In the genomic region with DNA sequence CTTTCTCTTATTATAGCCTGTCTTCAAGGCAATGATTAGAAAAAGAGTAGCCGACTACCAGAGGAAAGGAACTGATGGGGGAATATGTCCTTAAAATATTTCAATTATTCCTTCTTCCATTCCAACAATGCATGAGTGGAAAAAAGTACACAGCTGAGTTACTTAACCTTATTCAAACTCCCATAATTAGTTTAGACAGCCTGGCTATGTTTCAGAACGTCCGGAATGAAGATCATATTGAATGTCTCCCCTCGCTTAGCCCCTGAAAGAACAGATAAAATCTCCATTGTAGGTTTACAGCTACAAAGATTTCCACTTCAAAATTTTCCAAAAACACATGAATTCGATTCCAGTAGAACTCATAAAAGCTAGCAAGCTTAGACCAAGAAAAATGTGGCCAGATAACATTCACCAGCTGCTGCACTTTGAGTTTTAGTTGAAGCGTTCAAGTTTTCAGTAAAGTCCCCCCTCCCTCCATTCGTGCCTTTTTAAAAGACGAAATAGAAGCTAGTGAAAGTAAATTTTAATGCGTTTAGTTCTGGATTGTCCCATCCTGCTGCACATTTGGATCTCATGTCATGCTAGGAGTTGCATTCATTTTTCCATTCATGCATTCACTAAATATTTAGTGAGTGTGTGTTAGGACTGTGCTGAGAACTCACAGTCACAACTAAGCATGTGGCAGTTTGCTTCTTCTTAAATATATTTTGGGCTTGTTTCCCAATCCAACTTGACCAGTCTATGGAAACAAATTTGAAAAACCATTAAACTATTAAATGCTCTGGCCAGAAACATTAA, we compare ENCODE assay signal across 16 cellular contexts. TPM values are rescaled to one million over a fixed set of nuclear protein-coding genes. Genes with fewer than 3 reads are reported as not detected.
A peak's percentile ranks its signal among the peaks of the same experiment; 100 is the strongest.
DNase-seq lines count a peak whose midpoint lies in the region; ATAC-seq, FAIRE-seq and TF ChIP-seq lines count a peak whose summit lies in the region.
"Had no signal": no experiment of that assay in that cellular context is flagged by ENCODE, and none has a peak within 500 bp of the region (broad histone marks: within the 10 kb centered on the region; RNA-seq: fewer than 3 reads in every experiment).

No MANE protein-coding gene starts in this region.

- no peaks in the 10 kb centered on the region for H3K79me2 ChIP-seq in astrocyte (ENCODE audit: insufficient read depth, low read length)

- H2AFZ ChIP-seq in astrocyte (ENCODE audit: low read depth, low read length): no peak overlapping the region

- H3K4me3 ChIP-seq in astrocyte (ENCODE audit: insufficient read depth, low read depth, low read length) (no peak overlapping the region), gastroesophageal sphincter (peak overlapping the region; percentile 7 to 18), psoas muscle (no peak overlapping the region), tibial nerve (no peak overlapping the region)
- H3K4me3 ChIP-seq: lung had no signal

- H3K27ac ChIP-seq in astrocyte (ENCODE audit: low read depth, low read length): no peak overlapping the region
- peak overlapping the region; percentile 64 to 78 (median 76) for H3K27ac ChIP-seq in gastroesophageal sphincter
- no peak overlapping the region for H3K27ac ChIP-seq in psoas muscle
- H3K27ac ChIP-seq in tibial nerve: peak overlapping the region in 2 of 4 donors; percentile 57 to 66

- peak; percentile 58 for ATAC-seq in gastroesophageal sphincter
- no peak for ATAC-seq in GM18505 (IDR thresholded peaks at IDR 0.05; ENCODE audit: unreplicated experiment)
- ATAC-seq in psoas muscle: no peak
- ATAC-seq in activated CD8-positive, alpha-beta T cell treated with anti-CD3 and anti-CD28 coated beads, Interleukin-2, amount 10 ng/mL, durations not matched to agents 7 days and 5 days: no peak
- ATAC-seq: activated T-helper 17 cell treated with anti-CD3 and anti-CD28 coated beads, Interleukin-2, amount 50 U/mL, for 72 hours had no signal

- H3K36me3 Mint-ChIP-seq in astrocyte (ENCODE audit: low read depth, unreplicated experiment) (no peaks in the 10 kb centered on the region), progenitor cell of endocrine pancreas (ENCODE audit: insufficient read depth) (no peaks in the 10 kb centered on the region)
- H3K36me3 Mint-ChIP-seq in activated CD8-positive, alpha-beta T cell treated with anti-CD3 and anti-CD28 coated beads, Interleukin-2, amount 10 ng/mL, durations not matched to agents 7 days and 5 days (ENCODE audit: low read depth): no peaks in the 10 kb centered on the region
- H3K36me3 Mint-ChIP-seq: T-cell had no signal

- TF ChIP-seq CTCF in astrocyte (IDR thresholded peaks at IDR 0.05; ENCODE audit: insufficient read depth, low read depth, low read length): no peak
- no peak for TF ChIP-seq CTCF in gastroesophageal sphincter (IDR thresholded peaks at IDR 0.05)
- TF ChIP-seq CTCF in progenitor cell of endocrine pancreas (IDR thresholded peaks at IDR 0.05; ENCODE audit: unreplicated experiment): no peak
- TF ChIP-seq CTCF in psoas muscle (IDR thresholded peaks at IDR 0.05): no peak
- no peak for TF ChIP-seq CTCF in tibial nerve (IDR thresholded peaks at IDR 0.05)

- DNase-seq in AG08395 (ENCODE audit: low spot score) (peak; percentile 35), astrocyte (ENCODE audit: low read depth) (peak; percentile 50), progenitor cell of endocrine pancreas (ENCODE audit: low spot score, unreplicated experiment) (no peak), psoas muscle (no peak), tibial nerve (ENCODE audit: low spot score in 2 of 2) (no peak)
- no peak for DNase-seq in activated CD8-positive, alpha-beta T cell treated with anti-CD3 and anti-CD28 coated beads, Interleukin-2, amount 10 ng/mL, durations not matched to agents 7 days and 5 days
- DNase-seq: activated CD4-positive, alpha-beta T cell treated with anti-CD3 and anti-CD28 coated beads for 48 hours; EL; NCI-H2107; T-cell had no signal

- H3K27me3 Mint-ChIP-seq in astrocyte (ENCODE audit: low read depth, unreplicated experiment) (no peaks in the 10 kb centered on the region), progenitor cell of endocrine pancreas (no peaks in the 10 kb centered on the region)
- H3K27me3 Mint-ChIP-seq in activated CD8-positive, alpha-beta T cell treated with anti-CD3 and anti-CD28 coated beads, Interleukin-2, amount 10 ng/mL, durations not matched to agents 7 days and 5 days (ENCODE audit: low read depth): peaks cover 2% of the 10 kb centered on the region
- H3K27me3 Mint-ChIP-seq: activated T-helper 17 cell treated with anti-CD3 and anti-CD28 coated beads, Interleukin-2, amount 50 U/mL, for 72 hours; T-cell had no signal

- H3K27me3 ChIP-seq in astrocyte (ENCODE audit: insufficient read depth, low read length) (no peaks in the 10 kb centered on the region), gastroesophageal sphincter (no peaks in the 10 kb centered on the region), psoas muscle (ENCODE audit: insufficient read depth in 3 of 3, low read length in 2 of 3) (no peaks in the 10 kb centered on the region), tibial nerve (no peaks in the 10 kb centered on the region)

- WGBS in gastroesophageal sphincter (ENCODE audit: low coverage in 1 of 2), 2 donors: 2 to 15% methylated on average over 8 to 9 of the region's 9 CpGs
- 19 to 31% (median 22%) methylated on average over 9 of the region's 9 CpGs for WGBS in psoas muscle, 3 donors
- WGBS in tibial nerve, 2 donors: 24 to 34% methylated on average over 9 of the region's 9 CpGs

- no peak overlapping the region for H3K4me3 Mint-ChIP-seq in astrocyte (ENCODE audit: unreplicated experiment)
- H3K4me3 Mint-ChIP-seq in progenitor cell of endocrine pancreas (ENCODE audit: low read depth): no peak overlapping the region
- H3K4me3 Mint-ChIP-seq in activated CD8-positive, alpha-beta T cell treated with anti-CD3 and anti-CD28 coated beads, Interleukin-2, amount 10 ng/mL, durations not matched to agents 7 days and 5 days: no peak overlapping the region
- H3K4me3 Mint-ChIP-seq: activated T-helper 17 cell treated with anti-CD3 and anti-CD28 coated beads, Interleukin-2, amount 50 U/mL, for 72 hours; central memory CD8-positive, alpha-beta T cell; T-cell had no signal

- no peak for TF ChIP-seq POLR2A in gastroesophageal sphincter (IDR thresholded peaks at IDR 0.05)
- no peak for TF ChIP-seq POLR2A in GM18505 (IDR thresholded peaks at IDR 0.05; ENCODE audit: borderline replicate concordance, extremely low read depth, insufficient read depth, insufficient read length)
- no peak for TF ChIP-seq POLR2A in tibial nerve (IDR thresholded peaks at IDR 0.05)

- peak; percentile 64 for FAIRE-seq in astrocyte (lab: Jason Lieb, UNC)
- FAIRE-seq: urothelium cell line had no signal

- CTCF ChIA-PET in activated CD8-positive, alpha-beta T cell treated with anti-CD3 and anti-CD28 coated beads, Interleukin-2, amount 10 ng/mL, durations not matched to agents 7 days and 5 days (lab: Charles Lee): no interaction called here

- H3K4me1 ChIP-seq in astrocyte (ENCODE audit: insufficient read depth, low read length) (peaks cover 12% of the 10 kb centered on the region), gastroesophageal sphincter (peaks cover 6 to 36% (median 12%) of the 10 kb centered on the region in 3 donors), psoas muscle (peaks cover 15% of the 10 kb centered on the region), tibial nerve (peaks cover 0 to 26% (median 3%) of the 10 kb centered on the region in 4 donors)

- H4K20me1 ChIP-seq in astrocyte (ENCODE audit: insufficient read depth, low read length): no peaks in the 10 kb centered on the region

- TF ChIP-seq EP300 in gastroesophageal sphincter (IDR thresholded peaks at IDR 0.05): no peak
- TF ChIP-seq EP300 in tibial nerve (IDR thresholded peaks at IDR 0.05): no peak

- intact Hi-C loops in psoas muscle (cut with DNase I): no loop called here

- H3K9me3 ChIP-seq in astrocyte (ENCODE audit: insufficient read depth, low read depth, low read length): no peaks in the 10 kb centered on the region
- H3K9me3 ChIP-seq in gastroesophageal sphincter: no peaks in the 10 kb centered on the region
- no peaks in the 10 kb centered on the region for H3K9me3 ChIP-seq in psoas muscle
- H3K9me3 ChIP-seq in tibial nerve: no peaks in the 10 kb centered on the region

- POLR2A ChIA-PET in activated CD8-positive, alpha-beta T cell treated with anti-CD3 and anti-CD28 coated beads, Interleukin-2, amount 10 ng/mL, durations not matched to agents 7 days and 5 days (lab: Charles Lee): no interaction called here

- peaks cover 15% of the 10 kb centered on the region for H3K4me1 Mint-ChIP-seq in astrocyte (ENCODE audit: low read depth, unreplicated experiment)
- peaks cover 27% of the 10 kb centered on the region for H3K4me1 Mint-ChIP-seq in progenitor cell of endocrine pancreas (ENCODE audit: low read depth)
- no peaks in the 10 kb centered on the region for H3K4me1 Mint-ChIP-seq in activated CD8-positive, alpha-beta T cell treated with anti-CD3 and anti-CD28 coated beads, Interleukin-2, amount 10 ng/mL, durations not matched to agents 7 days and 5 days (ENCODE audit: low read depth)
- H3K4me1 Mint-ChIP-seq: central memory CD8-positive, alpha-beta T cell; T-cell had no signal

- no peak overlapping the region for H3K9ac ChIP-seq in astrocyte (ENCODE audit: low read length)

- H3K9me3 Mint-ChIP-seq in astrocyte (ENCODE audit: unreplicated experiment): no peaks in the 10 kb centered on the region
- no peaks in the 10 kb centered on the region for H3K9me3 Mint-ChIP-seq in progenitor cell of endocrine pancreas (ENCODE audit: low read depth)
- H3K9me3 Mint-ChIP-seq in activated CD8-positive, alpha-beta T cell treated with anti-CD3 and anti-CD28 coated beads, Interleukin-2, amount 10 ng/mL, durations not matched to agents 7 days and 5 days (ENCODE audit: insufficient read depth): no peaks in the 10 kb centered on the region
- H3K9me3 Mint-ChIP-seq: activated T-helper 17 cell treated with anti-CD3 and anti-CD28 coated beads, Interleukin-2, amount 50 U/mL, for 72 hours; central memory CD8-positive, alpha-beta T cell; T-cell had no signal

- H3K36me3 ChIP-seq in astrocyte (ENCODE audit: insufficient read depth, low read length): no peaks in the 10 kb centered on the region
- no peaks in the 10 kb centered on the region for H3K36me3 ChIP-seq in gastroesophageal sphincter
- H3K36me3 ChIP-seq in psoas muscle (ENCODE audit: insufficient read depth in 1 of 2, low read depth in 1 of 2): no peaks in the 10 kb centered on the region
- H3K36me3 ChIP-seq in tibial nerve: no peaks in the 10 kb centered on the region

- H3K27ac Mint-ChIP-seq in astrocyte (ENCODE audit: unreplicated experiment): no peak overlapping the region
- peak overlapping the region; percentile 62 for H3K27ac Mint-ChIP-seq in progenitor cell of endocrine pancreas
- no peak overlapping the region for H3K27ac Mint-ChIP-seq in activated CD8-positive, alpha-beta T cell treated with anti-CD3 and anti-CD28 coated beads, Interleukin-2, amount 10 ng/mL, durations not matched to agents 7 days and 5 days
- H3K27ac Mint-ChIP-seq: activated T-helper 17 cell treated with anti-CD3 and anti-CD28 coated beads, Interleukin-2, amount 50 U/mL, for 72 hours; T-cell had no signal

- H3K4me2 ChIP-seq in astrocyte (ENCODE audit: low read length): peak overlapping the region; percentile 44

RNA-seq across cellular contexts. Expression of gene SSX2IP, which starts 29.4 kb away (rescaled TPM):
- 13.4 and 14.1 TPM in 2 replicates for total RNA-seq in astrocyte
- 10 to 100 TPM; 10.8 to 21.9 (median 17.0) TPM for total RNA-seq in gastroesophageal sphincter
- total RNA-seq in progenitor cell of endocrine pancreas: 36.4 and 41.5 TPM in 2 replicates
- total RNA-seq in psoas muscle: 1 to 10 TPM; 4.4 to 8.6 (median 7.9) TPM
- polyA plus RNA-seq in psoas muscle: 10 to 100 TPM in 1 of 3 donors, 1 to 10 TPM in 2; 2.2 to 12.8 (median 2.6) TPM
- 1 to 10 TPM; 3.6 to 5.5 (median 4.8) TPM for total RNA-seq in tibial nerve
- 10 to 100 TPM; 15.5 to 16.0 TPM for total RNA-seq in activated CD8-positive, alpha-beta T cell treated with anti-CD3 and anti-CD28 coated beads, Interleukin-2, amount 10 ng/mL, durations not matched to agents 7 days and 5 days

Comparison
In these comparisons a context has a peak if more than half of its experiments do, and no peak if none do; other contexts are left out.
1. DNase-seq: peak in AG08395 (single experiment) and astrocyte (single experiment); none in progenitor cell of endocrine pancreas (single experiment), psoas muscle (0 of 2), tibial nerve (0 of 2) and activated CD8-positive, alpha-beta T cell treated with anti-CD3 and anti-CD28 coated beads, Interleukin-2, amount 10 ng/mL, durations not matched to agents 7 days and 5 days (single experiment).
2. H3K27ac ChIP-seq: peak in gastroesophageal sphincter (4 of 4); none in astrocyte (single experiment) and psoas muscle (single experiment).
3. H3K4me3 ChIP-seq: peak in gastroesophageal sphincter (2 of 2); none in astrocyte (single experiment), psoas muscle (single experiment) and tibial nerve (0 of 4).